In the genomic region with DNA sequence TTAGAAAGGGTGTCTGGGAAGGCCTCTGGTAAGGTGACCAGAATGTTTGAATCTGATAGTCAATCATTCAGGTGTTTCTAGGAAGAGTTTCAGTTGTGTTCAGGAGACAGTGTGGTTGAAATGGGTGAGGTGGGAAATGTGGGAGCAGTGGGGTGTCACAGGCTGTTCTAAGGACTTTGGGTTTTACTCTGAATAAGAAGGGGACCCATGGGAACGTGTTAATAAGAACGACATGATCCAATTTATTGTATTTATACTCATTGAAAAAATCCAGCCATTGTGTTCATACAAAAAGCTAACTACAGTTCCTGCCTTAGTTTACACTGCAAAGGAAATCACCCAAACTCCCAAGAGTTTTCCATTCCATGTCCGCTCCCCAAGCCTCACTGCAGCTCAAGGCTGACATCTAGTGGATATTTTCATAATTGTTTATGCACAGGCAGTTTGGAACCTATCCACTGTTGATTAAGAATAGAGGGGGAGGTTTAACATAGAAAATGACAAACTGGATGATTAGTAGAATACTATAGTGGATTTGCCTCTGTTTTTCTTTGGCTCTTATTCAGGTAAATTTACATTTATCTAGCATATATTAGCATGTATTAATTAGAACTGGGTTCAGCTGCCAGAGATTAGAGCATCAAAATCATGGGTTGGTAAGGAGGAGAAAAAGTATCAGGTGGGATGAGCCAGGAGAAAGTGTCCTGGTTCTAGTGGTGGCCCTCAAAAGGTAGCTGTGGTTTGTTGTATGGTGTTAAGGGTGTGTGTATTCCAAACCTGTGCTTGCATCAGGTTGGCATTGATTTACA, we compare ENCODE assay signal across 9 cellular contexts. TPM values are rescaled to one million over a fixed set of nuclear protein-coding genes. Genes with fewer than 3 reads are reported as not detected.
DNase-seq lines count a peak whose midpoint lies in the region; ATAC-seq and TF ChIP-seq lines count a peak whose summit lies in the region.
"Had no signal": no experiment of that assay in that cellular context is flagged by ENCODE, and none has a peak within 500 bp of the region (broad histone marks: within the 10 kb centered on the region; RNA-seq: fewer than 3 reads in every experiment).

No MANE protein-coding gene starts in this region.

- peak; percentile 87 for TF ChIP-seq CTCF in epithelial cell of proximal tubule (conservative IDR thresholded peaks at IDR 0.05; ENCODE audit: low read depth, low read length)

- H3K4me3 ChIP-seq in Karpas-422 (ENCODE audit: low read length) (no peak overlapping the region), epithelial cell of proximal tubule (ENCODE audit: low read depth, low read length) (no peak overlapping the region)
- H3K4me3 ChIP-seq: BLaER1 treated with 17β-estradiol and CSF1 and Interleukin-3, amounts not matched to agents 10 nM and 100 nM had no signal

- ATAC-seq in GM19351 (IDR thresholded peaks at IDR 0.05; ENCODE audit: unreplicated experiment): peak; percentile 34

- no peaks in the 10 kb centered on the region for H3K79me2 ChIP-seq in Karpas-422 (ENCODE audit: low read length)

- no peaks in the 10 kb centered on the region for H3K9me2 ChIP-seq in Karpas-422 (replicated peaks; ENCODE audit: insufficient read depth, low read length)

- peaks cover 16% of the 10 kb centered on the region for H3K4me1 ChIP-seq in Karpas-422 (ENCODE audit: low read length)

- H3K36me3 ChIP-seq in Karpas-422 (ENCODE audit: insufficient read depth, low read length): no peaks in the 10 kb centered on the region
- H3K36me3 ChIP-seq: BLaER1 treated with 17β-estradiol and CSF1 and Interleukin-3, amounts not matched to agents 10 nM and 100 nM had no signal

- no peak overlapping the region for H3K4me2 ChIP-seq in Karpas-422 (ENCODE audit: low read depth, low read length, poor library complexity, severe bottlenecking)

- no peak overlapping the region for H2AFZ ChIP-seq in Karpas-422 (ENCODE audit: low read length)

- H3K9ac ChIP-seq in Karpas-422 (ENCODE audit: low read length): no peak overlapping the region
- H3K9ac ChIP-seq: BLaER1 treated with 17β-estradiol and CSF1 and Interleukin-3, amounts not matched to agents 10 nM and 100 nM had no signal

- H3K9me3 ChIP-seq in Karpas-422 (ENCODE audit: low read length): no peaks in the 10 kb centered on the region
- H3K9me3 ChIP-seq: BLaER1 treated with 17β-estradiol and CSF1 and Interleukin-3, amounts not matched to agents 10 nM and 100 nM had no signal

- no peaks in the 10 kb centered on the region for H4K20me1 ChIP-seq in Karpas-422 (ENCODE audit: insufficient read depth, low read depth, low read length)
- H4K20me1 ChIP-seq: BLaER1 treated with 17β-estradiol and CSF1 and Interleukin-3, amounts not matched to agents 10 nM and 100 nM had no signal

- H3K27ac ChIP-seq in Karpas-422 (ENCODE audit: low read length): no peak overlapping the region
- H3K27ac ChIP-seq: BLaER1 treated with 17β-estradiol and CSF1 and Interleukin-3, amounts not matched to agents 10 nM and 100 nM had no signal

- no peaks in the 10 kb centered on the region for H3K27me3 ChIP-seq in Karpas-422 (ENCODE audit: low read length)
- H3K27me3 ChIP-seq: BLaER1 treated with 17β-estradiol and CSF1 and Interleukin-3, amounts not matched to agents 10 nM and 100 nM had no signal

- DNase-seq in DMS 273 (lab: John Stamatoyannopoulos, UW; ENCODE audit: unreplicated experiment) (peak; percentile 84), DMS 273 treated with DMSO at 0.1 percent for 48 hours (lab: John Stamatoyannopoulos, UW) (no peak), Karpas-422 (peak; percentile 80), RPMI8226 (peak; percentile 36), epithelial cell of proximal tubule (ENCODE audit: low read depth) (no peak), mucosa of gallbladder (ENCODE audit: low spot score) (peak; percentile 22), GF-D8 (lab: John Stamatoyannopoulos, UW) (no peak)

RNA-seq across cellular contexts. Expression of a gene that starts 17.7 kb away (rescaled TPM):
- total RNA-seq in Karpas-422 (2014; rRNA removed; shearing (Covaris generic); ENCODE audit: low replicate concordance): 0.47 and 0.67 TPM in 2 replicates
- 0.36 and 0.98 TPM in 2 replicates for total RNA-seq in epithelial cell of proximal tubule
- total RNA-seq in mucosa of gallbladder: 0.26 TPM

Comparison
In these comparisons a context has a peak if more than half of its experiments do, and no peak if none do; other contexts are left out.
1. DNase-seq: peak in DMS 273 (single experiment), Karpas-422 (single experiment), RPMI8226 (single experiment) and mucosa of gallbladder (single experiment); none in DMS 273 treated with DMSO at 0.1 percent for 48 hours (single experiment), epithelial cell of proximal tubule (single experiment) and GF-D8 (single experiment).